ENCODE assay signal across 1 cellular context in the genomic region with DNA sequence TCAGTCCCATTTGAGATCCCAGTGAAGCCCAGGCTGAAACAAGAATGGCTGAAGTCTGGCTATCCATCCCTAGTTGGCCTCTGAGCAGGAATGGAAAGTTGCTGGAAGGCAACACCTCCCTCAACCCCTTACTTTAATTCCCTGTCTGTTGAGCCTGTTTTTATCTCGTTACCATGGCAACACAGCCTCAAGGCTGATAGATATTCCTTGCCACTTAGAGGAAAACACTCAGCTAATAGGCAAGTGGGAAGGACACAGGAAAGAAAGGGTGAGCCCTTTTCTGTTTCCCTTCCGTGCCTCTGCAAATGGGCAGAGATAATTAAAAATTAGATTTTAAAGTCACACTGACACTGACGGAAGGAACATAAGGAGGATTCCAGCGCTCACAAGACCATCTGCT.
TF ChIP-seq lines count a peak whose summit lies in the region.

No MANE protein-coding gene starts in this region.

TF ChIP-seq in IMR-90, 13 proteins besides CTCF, POLR2A, EP300 and RAD21:
- TF ChIP-seq FOS (IDR thresholded peaks at IDR 0.05; ENCODE audit: low read depth, low read length) (no peak), CEBPB (IDR thresholded peaks at IDR 0.05; ENCODE audit: low read depth, low read length) (no peak), SMC3 (IDR thresholded peaks at IDR 0.05; ENCODE audit: low read depth, low read length) (no peak), RCOR1 (IDR thresholded peaks at IDR 0.05; ENCODE audit: insufficient replicate concordance, low read length) (no peak), MAFK (IDR thresholded peaks at IDR 0.05; ENCODE audit: low read depth, low read length) (no peak), MAZ (IDR thresholded peaks at IDR 0.05; ENCODE audit: borderline replicate concordance, low read depth, low read length) (no peak), BHLHE40 (IDR thresholded peaks at IDR 0.05; ENCODE audit: low read depth, low read length) (no peak), RFX5 (IDR thresholded peaks at IDR 0.05; ENCODE audit: low read depth, low read length) (no peak), CHD1 (IDR thresholded peaks at IDR 0.05; ENCODE audit: low read depth, low read length) (no peak), NFE2L2 (IDR thresholded peaks at IDR 0.05; ENCODE audit: low read depth, low read length) (no peak), MXI1 (IDR thresholded peaks at IDR 0.05; ENCODE audit: borderline replicate concordance, low read depth, low read length) (no peak)
- TF ChIP-seq, protein P1, sequence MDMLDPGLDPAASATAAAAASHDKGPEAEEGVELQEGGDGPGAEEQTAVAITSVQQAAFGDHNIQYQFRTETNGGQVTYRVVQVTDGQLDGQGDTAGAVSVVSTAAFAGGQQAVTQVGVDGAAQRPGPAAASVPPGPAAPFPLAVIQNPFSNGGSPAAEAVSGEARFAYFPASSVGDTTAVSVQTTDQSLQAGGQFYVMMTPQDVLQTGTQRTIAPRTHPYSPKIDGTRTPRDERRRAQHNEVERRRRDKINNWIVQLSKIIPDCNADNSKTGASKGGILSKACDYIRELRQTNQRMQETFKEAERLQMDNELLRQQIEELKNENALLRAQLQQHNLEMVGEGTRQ (IDR thresholded peaks at IDR 0.05; ENCODE audit: low read depth, low read length): no peak
- TF ChIP-seq, protein P2, sequence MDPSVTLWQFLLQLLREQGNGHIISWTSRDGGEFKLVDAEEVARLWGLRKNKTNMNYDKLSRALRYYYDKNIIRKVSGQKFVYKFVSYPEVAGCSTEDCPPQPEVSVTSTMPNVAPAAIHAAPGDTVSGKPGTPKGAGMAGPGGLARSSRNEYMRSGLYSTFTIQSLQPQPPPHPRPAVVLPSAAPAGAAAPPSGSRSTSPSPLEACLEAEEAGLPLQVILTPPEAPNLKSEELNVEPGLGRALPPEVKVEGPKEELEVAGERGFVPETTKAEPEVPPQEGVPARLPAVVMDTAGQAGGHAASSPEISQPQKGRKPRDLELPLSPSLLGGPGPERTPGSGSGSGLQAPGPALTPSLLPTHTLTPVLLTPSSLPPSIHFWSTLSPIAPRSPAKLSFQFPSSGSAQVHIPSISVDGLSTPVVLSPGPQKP (IDR thresholded peaks at IDR 0.05; ENCODE audit: borderline replicate concordance, low read depth, low read length): no peak
